In the genomic region with DNA sequence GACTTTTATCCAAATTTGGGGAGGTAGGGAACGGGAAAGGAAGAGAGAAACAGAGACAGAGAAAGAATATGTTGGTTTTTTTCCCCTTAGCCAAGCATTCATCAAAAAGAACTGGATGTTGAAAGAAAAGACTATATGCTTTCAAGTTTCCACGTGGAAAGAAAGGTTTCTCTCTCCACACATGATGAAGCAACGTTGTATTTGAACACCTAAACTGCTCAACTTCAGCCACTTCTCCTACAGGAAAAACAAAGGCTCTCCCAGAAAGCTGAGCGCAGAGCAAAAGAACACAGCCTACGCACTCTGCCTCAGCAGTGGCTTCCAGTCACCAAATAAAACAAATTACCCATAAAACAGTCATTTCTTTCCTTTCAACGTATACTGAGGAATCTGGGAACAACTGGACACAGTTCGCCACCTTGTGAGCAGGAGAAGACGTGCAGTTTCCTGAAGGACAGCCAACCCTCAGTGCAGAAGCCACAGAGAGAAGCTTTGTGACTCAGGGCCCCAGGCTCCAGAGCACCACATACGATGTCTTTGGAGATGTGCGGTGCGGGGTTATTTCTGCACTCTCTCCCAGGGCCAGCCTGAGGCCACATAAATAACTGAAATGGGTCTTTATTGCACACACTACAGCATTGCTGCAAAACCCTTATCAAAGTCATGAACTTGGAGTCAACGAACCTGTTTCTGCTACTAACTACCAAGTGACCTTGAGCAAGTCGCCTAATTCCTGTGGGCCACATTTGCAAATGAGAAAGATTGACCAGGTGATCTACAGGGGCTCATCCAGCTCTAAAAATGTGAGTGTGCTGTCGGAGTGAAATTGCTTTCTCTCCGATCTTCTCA, we compare ENCODE assay signal across 8 cellular contexts. TPM values are rescaled to one million over a fixed set of nuclear protein-coding genes. Genes with fewer than 3 reads are reported as not detected.
DNase-seq lines count a peak whose midpoint lies in the region; ATAC-seq and TF ChIP-seq lines count a peak whose summit lies in the region.

No MANE protein-coding gene starts in this region.

- no peaks in the 10 kb centered on the region for H3K36me3 ChIP-seq in adrenal gland (replicated peaks in 1 of 2)

- H3K4me1 ChIP-seq in adrenal gland (replicated peaks in 1 of 2) = no peaks in the 10 kb centered on the region

- intact Hi-C loops in adrenal gland (cut with DNase I) = no loop called here

- no peak overlapping the region for H3K27ac ChIP-seq in adrenal gland

- H3K27me3 ChIP-seq in adrenal gland = no peaks in the 10 kb centered on the region

- peak in 5 of 6 experiments; percentile 8 to 32 (median 14) for TF ChIP-seq CTCF in adrenal gland (IDR thresholded peaks at IDR 0.05)

- ATAC-seq in GM18519 (IDR thresholded peaks at IDR 0.05; ENCODE audit: low FRiP score, unreplicated experiment) = peak; percentile 79
- ATAC-seq in HG03025 (IDR thresholded peaks at IDR 0.05; ENCODE audit: low FRiP score, unreplicated experiment) = peak; percentile 66
- ATAC-seq in left lobe of liver = peak; percentile 98
- ATAC-seq in HG03097 (IDR thresholded peaks at IDR 0.05; ENCODE audit: low FRiP score, unreplicated experiment) = no peak

- H3K9me3 ChIP-seq in adrenal gland (replicated peaks in 1 of 3) = no peaks in the 10 kb centered on the region

- no peak overlapping the region for H3K4me3 ChIP-seq in adrenal gland

- WGBS in adrenal gland, 4 donors = 31 to 40% (median 34%) methylated on average over 15 of the region's 15 CpGs

- TF ChIP-seq POLR2A in adrenal gland (IDR thresholded peaks at IDR 0.05) = no peak

- DNase-seq in D341Med (ENCODE audit: low spot score) (peak; percentile 70), NCI-H226 (peak; percentile 16), adrenal gland (peak; percentile 16 to 55 (median 40)), left lobe of liver (ENCODE audit: low spot score) (peak; percentile 46), NOMO-1 (lab: John Stamatoyannopoulos, UW; ENCODE audit: unreplicated experiment in 2 of 2) (no peak)

RNA-seq across cellular contexts. Expression of a gene that starts 10.1 kb away (rescaled TPM):
- total RNA-seq in adrenal gland (not detected), left lobe of liver (not detected)
- not detected for polyA plus RNA-seq in adrenal gland

RNA-seq across cellular contexts. Expression of a gene that starts 48.0 kb away (rescaled TPM):
- not detected for total RNA-seq in adrenal gland
- polyA plus RNA-seq in adrenal gland = not detected
- total RNA-seq in left lobe of liver = not detected

RNA-seq across cellular contexts. Expression of a gene that starts 50.3 kb away (rescaled TPM):
- total RNA-seq in adrenal gland = 10 to 100 TPM; 19.4 to 43.2 (median 25.0) TPM
- polyA plus RNA-seq in adrenal gland = 10 to 100 TPM; 10.5 to 31.4 (median 15.9) TPM
- 7.8 TPM for total RNA-seq in left lobe of liver

Comparison
In these comparisons a context has a peak if more than half of its experiments do, and no peak if none do; other contexts are left out.
1. DNase-seq: peak in D341Med (single experiment), NCI-H226 (single experiment), adrenal gland (7 of 7) and left lobe of liver (single experiment); none in NOMO-1 (0 of 2).